In genomic region chr14:75604979-75605825, GRCh38 we compare ENCODE assay signal across 10 cellular contexts. TPM values are rescaled to one million over a fixed set of nuclear protein-coding genes. Genes with fewer than 3 reads are reported as not detected.
DNase-seq lines count a peak whose midpoint lies in the region; ATAC-seq and TF ChIP-seq lines count a peak whose summit lies in the region.
"Had no signal": no experiment of that assay in that cellular context is flagged by ENCODE, and none has a peak within 500 bp of the region (broad histone marks: within the 10 kb centered on the region; RNA-seq: fewer than 3 reads in every experiment).

No MANE protein-coding gene starts in this region.

- H3K4me3 ChIP-seq in choroid plexus epithelial cell (ENCODE audit: low read depth, low read length) = peak overlapping the region; percentile 45
- peak overlapping the region in 1 of 4 donors; percentile 36 for H3K4me3 ChIP-seq in tibial nerve

- intact Hi-C loops in left colon (cut with DNase I, micrococcal nuclease) = no loop called here

- no peaks in the 10 kb centered on the region for H3K27me3 ChIP-seq in tibial nerve

- WGBS in tibial nerve, 2 donors = 50 to 58% methylated on average over 11 of the region's 11 CpGs

- H3K36me3 ChIP-seq in tibial nerve = no peaks in the 10 kb centered on the region

- TF ChIP-seq CTCF in choroid plexus epithelial cell (conservative IDR thresholded peaks at IDR 0.05; ENCODE audit: low read depth, low read length) (no peak), tibial nerve (IDR thresholded peaks at IDR 0.05) (no peak)

- ATAC-seq in left colon (peak; percentile 52), GM21737 (IDR thresholded peaks at IDR 0.05; ENCODE audit: unreplicated experiment) (no peak), HG03039 (IDR thresholded peaks at IDR 0.05; ENCODE audit: unreplicated experiment) (no peak)
- ATAC-seq: activated CD8-positive, alpha-beta T cell treated with anti-CD3 and anti-CD28 coated beads, Interleukin-2, amount 10 ng/mL, durations not matched to agents 7 days and 5 days; activated naive CD8-positive, alpha-beta T cell treated with anti-CD3 and anti-CD28 coated beads, Interleukin-2, amount 50 U/mL, for 24 hours; SK-N-SH treated with all-trans-retinoic acid at 6 μM for 48 hours had no signal

- DNase-seq in NOMO-1 (lab: John Stamatoyannopoulos, UW; ENCODE audit: unreplicated experiment in 2 of 2) = peak; percentile 58 to 79
- DNase-seq in choroid plexus epithelial cell (ENCODE audit: low read depth) = peak; percentile 97
- no peak for DNase-seq in left colon
- DNase-seq in tibial nerve (ENCODE audit: low spot score in 2 of 2) = peak; percentile 57 to 58
- no peak for DNase-seq in COLO829 (ENCODE audit: low spot score)
- DNase-seq: activated CD8-positive, alpha-beta T cell treated with anti-CD3 and anti-CD28 coated beads, Interleukin-2, amount 10 ng/mL, durations not matched to agents 7 days and 5 days; activated naive CD8-positive, alpha-beta T cell treated with anti-CD3 and anti-CD28 coated beads, Interleukin-2, amount 50 U/mL, for 24 hours had no signal

- TF ChIP-seq EP300 in tibial nerve (IDR thresholded peaks at IDR 0.05) = no peak

- peaks cover 0 to 5% (median 0%) of the 10 kb centered on the region in 4 donors for H3K9me3 ChIP-seq in tibial nerve

- TF ChIP-seq POLR2A in tibial nerve (IDR thresholded peaks at IDR 0.05) = no peak

- H3K27ac ChIP-seq in tibial nerve = peak overlapping the region in 2 of 4 donors; percentile 62 to 73

- H3K4me1 ChIP-seq in tibial nerve = peaks cover 0 to 79% (median 20%) of the 10 kb centered on the region in 4 donors

RNA-seq across cellular contexts. Expression of gene FLVCR2, which starts 26.8 kb away (rescaled TPM):
- total RNA-seq in left colon (10 to 100 TPM; 19.8 to 42.1 TPM), tibial nerve (10 to 100 TPM; 65.9 to 86.1 (median 74.4) TPM)

RNA-seq across cellular contexts. Expression of gene ERG28, which starts 55.5 kb away (rescaled TPM):
- total RNA-seq in left colon (10 to 100 TPM; 16.2 to 27.7 TPM), tibial nerve (1 to 10 TPM; 4.5 to 7.6 (median 5.1) TPM)

RNA-seq across cellular contexts. Expression of gene TTLL5, which starts 55.8 kb away (rescaled TPM):
- total RNA-seq in left colon (10 to 100 TPM; 25.9 to 34.1 TPM), tibial nerve (10 to 100 TPM; 36.3 to 61.8 (median 36.7) TPM)

Comparison
In these comparisons a context has a peak if more than half of its experiments do, and no peak if none do; other contexts are left out.
1. DNase-seq: peak in NOMO-1 (2 of 2), choroid plexus epithelial cell (single experiment) and tibial nerve (2 of 2); none in left colon (0 of 2) and COLO829 (single experiment).